Comparison of ENCODE assay signal across 11 cellular contexts in the genomic region with DNA sequence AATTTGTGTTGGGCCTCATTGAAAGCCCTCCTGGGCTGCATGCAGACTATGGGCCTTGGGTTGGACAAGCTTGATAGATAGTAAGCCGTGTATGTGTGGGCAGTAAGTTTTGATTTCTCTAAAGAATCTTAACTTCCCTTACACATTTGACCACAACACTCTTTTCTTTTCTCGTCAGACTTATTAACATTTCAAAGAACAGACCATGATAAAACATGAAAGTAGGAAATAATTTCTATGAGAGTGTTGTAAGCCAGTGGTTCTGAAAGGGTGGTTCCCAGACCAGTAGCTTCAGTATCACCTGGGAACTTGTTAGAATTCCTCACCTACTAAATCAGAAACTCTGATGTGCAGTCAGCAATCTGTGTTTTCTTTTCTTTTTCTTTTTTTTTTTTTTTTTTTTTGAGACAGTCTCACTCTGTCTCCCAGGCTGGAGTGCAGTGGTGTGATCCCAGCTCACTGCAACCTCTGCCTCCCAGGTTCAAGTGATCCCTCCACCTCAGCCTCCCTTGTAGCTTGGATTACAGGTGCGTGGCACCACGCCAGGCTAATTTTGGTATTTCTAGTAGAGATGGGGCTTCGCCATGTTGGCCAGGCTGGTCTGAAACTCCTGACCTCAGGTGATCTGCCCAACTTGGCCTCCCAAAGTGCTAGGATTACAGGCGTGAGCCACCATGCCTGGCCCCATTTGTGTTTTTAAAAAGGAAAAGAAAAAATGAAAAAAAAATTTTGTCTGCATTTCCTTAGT. TPM values are rescaled to one million over a fixed set of nuclear protein-coding genes. Genes with fewer than 3 reads are reported as not detected.
DNase-seq lines count a peak whose midpoint lies in the region; ATAC-seq and TF ChIP-seq lines count a peak whose summit lies in the region.
"Had no signal": no experiment of that assay in that cellular context is flagged by ENCODE, and none has a peak within 500 bp of the region (broad histone marks: within the 10 kb centered on the region; RNA-seq: fewer than 3 reads in every experiment).

No MANE protein-coding gene starts in this region.

- no peaks in the 10 kb centered on the region for H3K36me3 ChIP-seq in SJCRH30

- H3K4me3 ChIP-seq in GM12865 (ENCODE audit: low read depth, low read length) = no peak overlapping the region
- no peak overlapping the region for H3K4me3 ChIP-seq in SJCRH30

- H3K4me1 ChIP-seq in SJCRH30 = peaks cover 7% of the 10 kb centered on the region

- H3K27me3 ChIP-seq in SJCRH30 = peaks cover 5% of the 10 kb centered on the region; the same call in 1 of the 2 replicates

- DNase-seq in GM12865 (ENCODE audit: low read depth) (peak; percentile 84), SJCRH30 (no peak), NCI-H748 treated with DMSO at 0.1 percent for 48 hours (lab: John Stamatoyannopoulos, UW) (no peak), HuH-7.5 (ENCODE audit: low spot score) (no peak), Ammon's horn (ENCODE audit: low spot score) (no peak)
- DNase-seq: activated CD4-positive, CD25-positive, alpha-beta regulatory T cell; retina had no signal

- TF ChIP-seq CTCF in GM12865 (IDR thresholded peaks at IDR 0.05; ENCODE audit: insufficient read depth, low read depth, low read length, missing control alignments) = no peak

- ATAC-seq in GM19025 (IDR thresholded peaks at IDR 0.05; ENCODE audit: low read depth, unreplicated experiment) = peak; percentile 65
- peak; percentile 71 for ATAC-seq in HG02759 (IDR thresholded peaks at IDR 0.05; ENCODE audit: unreplicated experiment)
- ATAC-seq in HG03558 (IDR thresholded peaks at IDR 0.05; ENCODE audit: extremely low read depth, unreplicated experiment) = peak; percentile 60

- no peak overlapping the region for H3K27ac ChIP-seq in SJCRH30
- H3K27ac ChIP-seq: C4-2B had no signal

- peaks cover 13% of the 10 kb centered on the region for H3K9me3 ChIP-seq in SJCRH30 (replicated peaks)

RNA-seq across cellular contexts. Expression of a gene that starts 20.0 kb away (rescaled TPM):
- 10.1 and 14.0 TPM in 2 replicates for total RNA-seq in SJCRH30 (2014; rRNA removed; shearing (Covaris generic))

RNA-seq across cellular contexts. Expression of a gene that starts 44.8 kb away (rescaled TPM):
- total RNA-seq in SJCRH30 (2014; rRNA removed; shearing (Covaris generic)) = 35.4 and 37.0 TPM in 2 replicates
